ENCODE assay signal across 20 cellular contexts in genomic region chr13:39870197-39870746, GRCh38.
DNase-seq lines count a peak whose midpoint lies in the region; ATAC-seq and TF ChIP-seq lines count a peak whose summit lies in the region.
"Had no signal": no experiment of that assay in that cellular context is flagged by ENCODE, and none has a peak within 500 bp of the region (broad histone marks: within the 10 kb centered on the region; RNA-seq: fewer than 3 reads in every experiment).

No MANE protein-coding gene starts in this region.

- H3K36me3 ChIP-seq in body of pancreas (replicated peaks in 1 of 2; ENCODE audit: insufficient read depth in 1 of 2, low read depth in 2 of 2) (no peaks in the 10 kb centered on the region), GM23338 (ENCODE audit: insufficient read depth) (no peaks in the 10 kb centered on the region)

- H4K20me1 ChIP-seq in GM23338 (replicated peaks; ENCODE audit: insufficient read depth): no peaks in the 10 kb centered on the region

- H3K4me3 ChIP-seq in body of pancreas (no peak overlapping the region), GM23338 (no peak overlapping the region)

- H3K36me3 Mint-ChIP-seq in GM23338 (ENCODE audit: low read depth): no peaks in the 10 kb centered on the region
- H3K36me3 Mint-ChIP-seq: CD8-positive, alpha-beta memory T cell had no signal

- H3K4me3 Mint-ChIP-seq in GM23338: no peak overlapping the region
- H3K4me3 Mint-ChIP-seq: CD8-positive, alpha-beta memory T cell had no signal

- no peaks in the 10 kb centered on the region for H3F3A ChIP-seq in GM23338 (replicated peaks; ENCODE audit: low read depth)

- H3K27ac Mint-ChIP-seq in GM23338: no peak overlapping the region

- DNase-seq in DMS 273 (lab: John Stamatoyannopoulos, UW; ENCODE audit: unreplicated experiment) (peak; percentile 52), DMS 273 treated with DMSO at 0.1 percent for 48 hours (lab: John Stamatoyannopoulos, UW) (no peak), AG08395 (ENCODE audit: low spot score) (peak; percentile 6), M059J (ENCODE audit: low read depth) (peak; percentile 43), body of pancreas (no peak), GM23338 (ENCODE audit: low spot score) (no peak), head of caudate nucleus (no peak)
- no peak for DNase-seq in activated CD4-positive, alpha-beta T cell treated with anti-CD3 and anti-CD28 coated beads, Interleukin-2, amount 50 U/mL, for 1 hour
- DNase-seq: ACHN; Calu3; CD8-positive, alpha-beta memory T cell; DMS53; H7; Karpas-422; NCI-H1417; NCI-H1930; NCI-H748 treated with DMSO at 0.1 percent for 48 hours had no signal

- intact Hi-C loops in body of pancreas (cut with DNase I) (no loop called here), head of caudate nucleus (cut with DNase I) (no loop called here)

- H3K9me2 ChIP-seq in GM23338 (ENCODE audit: insufficient read depth): no peaks in the 10 kb centered on the region

- peaks cover 6% of the 10 kb centered on the region; the same call in 2 of the 3 replicates for H3K4me1 Mint-ChIP-seq in GM23338
- H3K4me1 Mint-ChIP-seq: CD8-positive, alpha-beta memory T cell had no signal

- peak; percentile 33 for ATAC-seq in body of pancreas
- ATAC-seq in GM23338: no peak
- ATAC-seq: Panc1 had no signal

- H2AFZ ChIP-seq in GM23338: no peak overlapping the region

- H3K9me3 ChIP-seq in body of pancreas: no peaks in the 10 kb centered on the region

- no peaks in the 10 kb centered on the region for H3K27me3 Mint-ChIP-seq in GM23338 (ENCODE audit: insufficient read depth, low read depth, poor library complexity)

- 44 to 61% methylated on average over 2 of the region's 2 CpGs for WGBS in body of pancreas, 2 donors

- TF ChIP-seq CTCF in body of pancreas (IDR thresholded peaks at IDR 0.05) (no peak), GM23338 (conservative IDR thresholded peaks at IDR 0.05; ENCODE audit: low read depth in 2 of 2) (no peak)

- H3K79me2 ChIP-seq in GM23338 (replicated peaks; ENCODE audit: insufficient read depth): no peaks in the 10 kb centered on the region

- H3K27ac ChIP-seq in body of pancreas (no peak overlapping the region), GM23338 (ENCODE audit: low read depth) (no peak overlapping the region)
- H3K27ac ChIP-seq: 22Rv1, C4-2B had no signal

- no peaks in the 10 kb centered on the region for H3K9me3 Mint-ChIP-seq in GM23338
- H3K9me3 Mint-ChIP-seq: CD8-positive, alpha-beta memory T cell had no signal

- no peak for TF ChIP-seq POLR2A in body of pancreas (IDR thresholded peaks at IDR 0.05)

- no peak overlapping the region for H3K4me2 ChIP-seq in GM23338

- H3K27me3 ChIP-seq in body of pancreas (no peaks in the 10 kb centered on the region), GM23338 (ENCODE audit: insufficient read depth) (no peaks in the 10 kb centered on the region)

- H3K4me1 ChIP-seq in body of pancreas: no peaks in the 10 kb centered on the region
- H3K4me1 ChIP-seq in GM23338 (ENCODE audit: insufficient read depth): peaks cover 9% of the 10 kb centered on the region; the same call in 1 of the 2 replicates

TF ChIP-seq in GM23338, 12 proteins besides CTCF, POLR2A, EP300 and RAD21:
- TF ChIP-seq NANOG (IDR thresholded peaks at IDR 0.05; ENCODE audit: borderline replicate concordance): no peak
- no peak for TF ChIP-seq ZNF114 (CRISPR knock-in tag; IDR thresholded peaks at IDR 0.05)
- TF ChIP-seq JUNB (IDR thresholded peaks at IDR 0.05; ENCODE audit: unreplicated experiment): no peak
- TF ChIP-seq ZNF331 (CRISPR knock-in tag; IDR thresholded peaks at IDR 0.05; ENCODE audit: low read depth): no peak

Comparison
In these comparisons a context has a peak if more than half of its experiments do, and no peak if none do; other contexts are left out.
1. DNase-seq: peak in DMS 273 (single experiment), AG08395 (single experiment) and M059J (single experiment); none in DMS 273 treated with DMSO at 0.1 percent for 48 hours (single experiment), body of pancreas (0 of 4), activated CD4-positive, alpha-beta T cell treated with anti-CD3 and anti-CD28 coated beads, Interleukin-2, amount 50 U/mL, for 1 hour (single experiment), GM23338 (single experiment) and head of caudate nucleus (0 of 42).